ENCODE assay signal across 2 cellular contexts in the genomic region with DNA sequence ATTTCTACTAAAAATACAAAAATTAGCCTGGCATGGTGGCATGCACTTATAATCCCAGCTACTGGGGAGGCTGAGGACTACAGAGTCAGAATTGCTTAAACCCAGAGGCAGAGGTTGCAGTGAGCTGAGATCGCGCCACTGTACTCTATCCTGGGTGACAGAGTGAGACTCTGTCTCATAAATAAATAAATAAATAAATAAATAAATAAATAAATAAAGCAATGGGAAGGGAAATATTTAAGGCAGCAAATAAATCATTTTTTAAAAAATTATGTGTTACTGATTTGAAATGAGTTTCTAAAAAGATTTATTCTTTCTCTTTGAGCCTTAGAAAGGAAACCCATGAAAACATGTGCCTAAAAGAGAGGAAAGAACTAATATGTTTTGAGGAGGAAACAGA.
TF ChIP-seq lines count a peak whose summit lies in the region.

No MANE protein-coding gene starts in this region.

TF ChIP-seq in HEK293, 187 proteins besides CTCF, POLR2A, EP300 and RAD21 (continued from another document and continues in another):
- TF ChIP-seq, protein P1, sequence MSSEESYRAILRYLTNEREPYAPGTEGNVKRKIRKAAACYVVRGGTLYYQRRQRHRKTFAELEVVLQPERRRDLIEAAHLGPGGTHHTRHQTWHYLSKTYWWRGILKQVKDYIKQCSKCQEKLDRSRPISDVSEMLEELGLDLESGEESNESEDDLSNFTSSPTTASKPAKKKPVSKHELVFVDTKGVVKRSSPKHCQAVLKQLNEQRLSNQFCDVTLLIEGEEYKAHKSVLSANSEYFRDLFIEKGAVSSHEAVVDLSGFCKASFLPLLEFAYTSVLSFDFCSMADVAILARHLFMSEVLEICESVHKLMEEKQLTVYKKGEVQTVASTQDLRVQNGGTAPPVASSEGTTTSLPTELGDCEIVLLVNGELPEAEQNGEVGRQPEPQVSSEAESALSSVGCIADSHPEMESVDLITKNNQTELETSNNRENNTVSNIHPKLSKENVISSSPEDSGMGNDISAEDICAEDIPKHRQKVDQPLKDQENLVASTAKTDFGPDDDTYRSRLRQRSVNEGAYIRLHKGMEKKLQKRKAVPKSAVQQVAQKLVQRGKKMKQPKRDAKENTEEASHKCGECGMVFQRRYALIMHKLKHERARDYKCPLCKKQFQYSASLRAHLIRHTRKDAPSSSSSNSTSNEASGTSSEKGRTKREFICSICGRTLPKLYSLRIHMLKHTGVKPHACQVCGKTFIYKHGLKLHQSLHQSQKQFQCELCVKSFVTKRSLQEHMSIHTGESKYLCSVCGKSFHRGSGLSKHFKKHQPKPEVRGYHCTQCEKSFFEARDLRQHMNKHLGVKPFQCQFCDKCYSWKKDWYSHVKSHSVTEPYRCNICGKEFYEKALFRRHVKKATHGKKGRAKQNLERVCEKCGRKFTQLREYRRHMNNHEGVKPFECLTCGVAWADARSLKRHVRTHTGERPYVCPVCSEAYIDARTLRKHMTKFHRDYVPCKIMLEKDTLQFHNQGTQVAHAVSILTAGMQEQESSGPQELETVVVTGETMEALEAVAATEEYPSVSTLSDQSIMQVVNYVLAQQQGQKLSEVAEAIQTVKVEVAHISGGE (tag by site-specific recombination; conservative IDR thresholded peaks at IDR 0.05; ENCODE audit: low read depth), result peak; percentile 65
- TF ChIP-seq ZNF501 (tag by site-specific recombination; IDR thresholded peaks at IDR 0.05), result no peak
- no peak for TF ChIP-seq MZF1 (tag by site-specific recombination; IDR thresholded peaks at IDR 0.05; ENCODE audit: borderline replicate concordance)
- 0 out of 2 replicates have a peak, but pooled peaks have one; percentile 15 for TF ChIP-seq REST (tag by site-specific recombination; IDR thresholded peaks at IDR 0.05)
- TF ChIP-seq ZNF148 (tag by site-specific recombination; IDR thresholded peaks at IDR 0.05; ENCODE audit: borderline replicate concordance), result no peak
- no peak for TF ChIP-seq ZNF274 (IDR thresholded peaks at IDR 0.05; ENCODE audit: low read length)
- TF ChIP-seq ZNF274 (tag by site-specific recombination; IDR thresholded peaks at IDR 0.05; ENCODE audit: borderline replicate concordance), result no peak
- TF ChIP-seq ZNF529 (tag by site-specific recombination; IDR thresholded peaks at IDR 0.05; ENCODE audit: insufficient replicate concordance), result no peak
- TF ChIP-seq ZNF426 (tag by site-specific recombination; IDR thresholded peaks at IDR 0.05), result peak; percentile 68
- 0 out of 2 replicates have a peak, but pooled peaks have one; percentile 39 for TF ChIP-seq ZNF514 (tag by site-specific recombination; IDR thresholded peaks at IDR 0.05)
- TF ChIP-seq, protein P2, sequence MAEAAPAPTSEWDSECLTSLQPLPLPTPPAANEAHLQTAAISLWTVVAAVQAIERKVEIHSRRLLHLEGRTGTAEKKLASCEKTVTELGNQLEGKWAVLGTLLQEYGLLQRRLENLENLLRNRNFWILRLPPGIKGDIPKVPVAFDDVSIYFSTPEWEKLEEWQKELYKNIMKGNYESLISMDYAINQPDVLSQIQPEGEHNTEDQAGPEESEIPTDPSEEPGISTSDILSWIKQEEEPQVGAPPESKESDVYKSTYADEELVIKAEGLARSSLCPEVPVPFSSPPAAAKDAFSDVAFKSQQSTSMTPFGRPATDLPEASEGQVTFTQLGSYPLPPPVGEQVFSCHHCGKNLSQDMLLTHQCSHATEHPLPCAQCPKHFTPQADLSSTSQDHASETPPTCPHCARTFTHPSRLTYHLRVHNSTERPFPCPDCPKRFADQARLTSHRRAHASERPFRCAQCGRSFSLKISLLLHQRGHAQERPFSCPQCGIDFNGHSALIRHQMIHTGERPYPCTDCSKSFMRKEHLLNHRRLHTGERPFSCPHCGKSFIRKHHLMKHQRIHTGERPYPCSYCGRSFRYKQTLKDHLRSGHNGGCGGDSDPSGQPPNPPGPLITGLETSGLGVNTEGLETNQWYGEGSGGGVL (tag by site-specific recombination; IDR thresholded peaks at IDR 0.05), result no peak
- peak; percentile 45; the same call in 1 of the 2 replicates for TF ChIP-seq ZNF140 (tag by site-specific recombination; IDR thresholded peaks at IDR 0.05)
- TF ChIP-seq ZNF624 (tag by site-specific recombination; IDR thresholded peaks at IDR 0.05), result no peak
- TF ChIP-seq ZNF350 (tag by site-specific recombination; IDR thresholded peaks at IDR 0.05), result no peak

TF ChIP-seq in K562, 482 proteins besides CTCF, POLR2A, EP300 and RAD21 (continued from another document):
- TF ChIP-seq, protein P3, sequence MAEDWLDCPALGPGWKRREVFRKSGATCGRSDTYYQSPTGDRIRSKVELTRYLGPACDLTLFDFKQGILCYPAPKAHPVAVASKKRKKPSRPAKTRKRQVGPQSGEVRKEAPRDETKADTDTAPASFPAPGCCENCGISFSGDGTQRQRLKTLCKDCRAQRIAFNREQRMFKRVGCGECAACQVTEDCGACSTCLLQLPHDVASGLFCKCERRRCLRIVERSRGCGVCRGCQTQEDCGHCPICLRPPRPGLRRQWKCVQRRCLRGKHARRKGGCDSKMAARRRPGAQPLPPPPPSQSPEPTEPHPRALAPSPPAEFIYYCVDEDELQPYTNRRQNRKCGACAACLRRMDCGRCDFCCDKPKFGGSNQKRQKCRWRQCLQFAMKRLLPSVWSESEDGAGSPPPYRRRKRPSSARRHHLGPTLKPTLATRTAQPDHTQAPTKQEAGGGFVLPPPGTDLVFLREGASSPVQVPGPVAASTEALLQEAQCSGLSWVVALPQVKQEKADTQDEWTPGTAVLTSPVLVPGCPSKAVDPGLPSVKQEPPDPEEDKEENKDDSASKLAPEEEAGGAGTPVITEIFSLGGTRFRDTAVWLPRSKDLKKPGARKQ (CRISPR knock-in tag; IDR thresholded peaks at IDR 0.05), result no peak
- TF ChIP-seq GATAD2B (IDR thresholded peaks at IDR 0.05; ENCODE audit: borderline replicate concordance) (no peak), ZNF121 (CRISPR knock-in tag; conservative IDR thresholded peaks at IDR 0.05) (no peak), ZNF316 (IDR thresholded peaks at IDR 0.05) (no peak), PTTG1 (tag; IDR thresholded peaks at IDR 0.05; ENCODE audit: low read depth) (no peak), C11orf30 (IDR thresholded peaks at IDR 0.05; ENCODE audit: low read depth) (no peak), CCNT2 (IDR thresholded peaks at IDR 0.05; ENCODE audit: borderline replicate concordance, extremely low read depth, insufficient read length, low read depth, low read length) (no peak), POLR2B (IDR thresholded peaks at IDR 0.05; ENCODE audit: low read depth, partially characterized antibody) (no peak)
- TF ChIP-seq, protein P4, sequence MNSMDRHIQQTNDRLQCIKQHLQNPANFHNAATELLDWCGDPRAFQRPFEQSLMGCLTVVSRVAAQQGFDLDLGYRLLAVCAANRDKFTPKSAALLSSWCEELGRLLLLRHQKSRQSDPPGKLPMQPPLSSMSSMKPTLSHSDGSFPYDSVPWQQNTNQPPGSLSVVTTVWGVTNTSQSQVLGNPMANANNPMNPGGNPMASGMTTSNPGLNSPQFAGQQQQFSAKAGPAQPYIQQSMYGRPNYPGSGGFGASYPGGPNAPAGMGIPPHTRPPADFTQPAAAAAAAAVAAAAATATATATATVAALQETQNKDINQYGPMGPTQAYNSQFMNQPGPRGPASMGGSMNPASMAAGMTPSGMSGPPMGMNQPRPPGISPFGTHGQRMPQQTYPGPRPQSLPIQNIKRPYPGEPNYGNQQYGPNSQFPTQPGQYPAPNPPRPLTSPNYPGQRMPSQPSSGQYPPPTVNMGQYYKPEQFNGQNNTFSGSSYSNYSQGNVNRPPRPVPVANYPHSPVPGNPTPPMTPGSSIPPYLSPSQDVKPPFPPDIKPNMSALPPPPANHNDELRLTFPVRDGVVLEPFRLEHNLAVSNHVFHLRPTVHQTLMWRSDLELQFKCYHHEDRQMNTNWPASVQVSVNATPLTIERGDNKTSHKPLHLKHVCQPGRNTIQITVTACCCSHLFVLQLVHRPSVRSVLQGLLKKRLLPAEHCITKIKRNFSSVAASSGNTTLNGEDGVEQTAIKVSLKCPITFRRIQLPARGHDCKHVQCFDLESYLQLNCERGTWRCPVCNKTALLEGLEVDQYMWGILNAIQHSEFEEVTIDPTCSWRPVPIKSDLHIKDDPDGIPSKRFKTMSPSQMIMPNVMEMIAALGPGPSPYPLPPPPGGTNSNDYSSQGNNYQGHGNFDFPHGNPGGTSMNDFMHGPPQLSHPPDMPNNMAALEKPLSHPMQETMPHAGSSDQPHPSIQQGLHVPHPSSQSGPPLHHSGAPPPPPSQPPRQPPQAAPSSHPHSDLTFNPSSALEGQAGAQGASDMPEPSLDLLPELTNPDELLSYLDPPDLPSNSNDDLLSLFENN (IDR thresholded peaks at IDR 0.05; ENCODE audit: low read depth in 2 of 2, low read length in 2 of 2), result no peak
- TF ChIP-seq, protein P5, sequence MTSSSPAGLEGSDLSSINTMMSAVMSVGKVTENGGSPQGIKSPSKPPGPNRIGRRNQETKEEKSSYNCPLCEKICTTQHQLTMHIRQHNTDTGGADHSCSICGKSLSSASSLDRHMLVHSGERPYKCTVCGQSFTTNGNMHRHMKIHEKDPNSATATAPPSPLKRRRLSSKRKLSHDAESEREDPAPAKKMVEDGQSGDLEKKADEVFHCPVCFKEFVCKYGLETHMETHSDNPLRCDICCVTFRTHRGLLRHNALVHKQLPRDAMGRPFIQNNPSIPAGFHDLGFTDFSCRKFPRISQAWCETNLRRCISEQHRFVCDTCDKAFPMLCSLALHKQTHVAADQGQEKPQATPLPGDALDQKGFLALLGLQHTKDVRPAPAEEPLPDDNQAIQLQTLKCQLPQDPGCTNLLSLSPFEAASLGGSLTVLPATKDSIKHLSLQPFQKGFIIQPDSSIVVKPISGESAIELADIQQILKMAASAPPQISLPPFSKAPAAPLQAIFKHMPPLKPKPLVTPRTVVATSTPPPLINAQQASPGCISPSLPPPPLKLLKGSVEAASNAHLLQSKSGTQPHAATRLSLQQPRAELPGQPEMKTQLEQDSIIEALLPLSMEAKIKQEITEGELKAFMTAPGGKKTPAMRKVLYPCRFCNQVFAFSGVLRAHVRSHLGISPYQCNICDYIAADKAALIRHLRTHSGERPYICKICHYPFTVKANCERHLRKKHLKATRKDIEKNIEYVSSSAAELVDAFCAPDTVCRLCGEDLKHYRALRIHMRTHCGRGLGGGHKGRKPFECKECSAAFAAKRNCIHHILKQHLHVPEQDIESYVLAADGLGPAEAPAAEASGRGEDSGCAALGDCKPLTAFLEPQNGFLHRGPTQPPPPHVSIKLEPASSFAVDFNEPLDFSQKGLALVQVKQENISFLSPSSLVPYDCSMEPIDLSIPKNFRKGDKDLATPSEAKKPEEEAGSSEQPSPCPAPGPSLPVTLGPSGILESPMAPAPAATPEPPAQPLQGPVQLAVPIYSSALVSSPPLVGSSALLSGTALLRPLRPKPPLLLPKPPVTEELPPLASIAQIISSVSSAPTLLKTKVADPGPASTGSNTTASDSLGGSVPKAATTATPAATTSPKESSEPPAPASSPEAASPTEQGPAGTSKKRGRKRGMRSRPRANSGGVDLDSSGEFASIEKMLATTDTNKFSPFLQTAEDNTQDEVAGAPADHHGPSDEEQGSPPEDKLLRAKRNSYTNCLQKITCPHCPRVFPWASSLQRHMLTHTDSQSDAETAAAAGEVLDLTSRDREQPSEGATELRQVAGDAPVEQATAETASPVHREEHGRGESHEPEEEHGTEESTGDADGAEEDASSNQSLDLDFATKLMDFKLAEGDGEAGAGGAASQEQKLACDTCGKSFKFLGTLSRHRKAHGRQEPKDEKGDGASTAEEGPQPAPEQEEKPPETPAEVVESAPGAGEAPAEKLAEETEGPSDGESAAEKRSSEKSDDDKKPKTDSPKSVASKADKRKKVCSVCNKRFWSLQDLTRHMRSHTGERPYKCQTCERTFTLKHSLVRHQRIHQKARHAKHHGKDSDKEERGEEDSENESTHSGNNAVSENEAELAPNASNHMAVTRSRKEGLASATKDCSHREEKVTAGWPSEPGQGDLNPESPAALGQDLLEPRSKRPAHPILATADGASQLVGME (CRISPR knock-in tag; IDR thresholded peaks at IDR 0.05), result no peak
